In genomic region chr7:101125989-101126650, GRCh38 we compare ENCODE assay signal across 1 cellular context.
TF ChIP-seq lines count a peak whose summit lies in the region.

No MANE protein-coding gene starts in this region.

TF ChIP-seq in K562, 482 proteins besides CTCF, POLR2A, EP300 and RAD21 (continues in another document):
- peak; percentile 59; the same call in 1 of the 2 replicates for TF ChIP-seq ZNF592 (IDR thresholded peaks at IDR 0.05)
- TF ChIP-seq E4F1 (CRISPR knock-in tag; IDR thresholded peaks at IDR 0.05; ENCODE audit: borderline replicate concordance): no peak
- TF ChIP-seq ELF1 (tag; IDR thresholded peaks at IDR 0.05): peak; percentile 3; the same call in 1 of the 2 replicates
- no peak for TF ChIP-seq SLC30A9 (CRISPR knock-in tag; IDR thresholded peaks at IDR 0.05)
- TF ChIP-seq ELK3 (CRISPR knock-in tag; IDR thresholded peaks at IDR 0.05): no peak
- no peak for TF ChIP-seq SIX5 (IDR thresholded peaks at IDR 0.05; ENCODE audit: borderline replicate concordance in 1 of 2, insufficient read depth in 1 of 2, low read depth in 1 of 2, low read length in 2 of 2)
- no peak for TF ChIP-seq DDX20 (tag; IDR thresholded peaks at IDR 0.05; ENCODE audit: low read depth)
- TF ChIP-seq ZC3H11A (IDR thresholded peaks at IDR 0.05; ENCODE audit: low read depth, low read length): no peak
- TF ChIP-seq MEF2D (tag; conservative IDR thresholded peaks at IDR 0.05; ENCODE audit: low read depth): 0 out of 2 replicates have a peak, but pooled peaks have one; percentile 13
- no peak for TF ChIP-seq FIP1L1 (IDR thresholded peaks at IDR 0.05; ENCODE audit: low read depth, low read length, poor library complexity, severe bottlenecking)
- TF ChIP-seq MYC (IDR thresholded peaks at IDR 0.05; ENCODE audit: low read depth, low read length): peak; percentile 13; the same call in 1 of the 2 replicates
- TF ChIP-seq MYC (CRISPR knock-in tag; IDR thresholded peaks at IDR 0.05; ENCODE audit: borderline replicate concordance, low read depth): peak; percentile 15; the same call in 1 of the 2 replicates
- TF ChIP-seq L3MBTL2 (IDR thresholded peaks at IDR 0.05): peak; percentile 74
- 0 out of 4 replicates have a peak, but pooled peaks of 1 of the 2 experiments have one; percentile 46 for TF ChIP-seq KDM4B (IDR thresholded peaks at IDR 0.05; ENCODE audit: borderline replicate concordance in 2 of 2, low read depth in 1 of 2)
- no peak for TF ChIP-seq SMAD1 (IDR thresholded peaks at IDR 0.05; ENCODE audit: low read depth, low read length, partially characterized antibody)
- peak in 1 of 2 experiments; percentile 46 for TF ChIP-seq E2F6 (IDR thresholded peaks at IDR 0.05; ENCODE audit: borderline replicate concordance in 1 of 2, extremely low read depth in 1 of 2, insufficient read depth in 1 of 2, insufficient read length in 1 of 2, low read depth in 1 of 2, low read length in 1 of 2, poor library complexity in 1 of 2, severe bottlenecking in 1 of 2)
- no peak for TF ChIP-seq PHTF2 (CRISPR knock-in tag; IDR thresholded peaks at IDR 0.05)
- no peak for TF ChIP-seq GTF2F1 (IDR thresholded peaks at IDR 0.05; ENCODE audit: low read depth, low read length)
- TF ChIP-seq ZC3H4 (CRISPR knock-in tag; IDR thresholded peaks at IDR 0.05; ENCODE audit: borderline replicate concordance): no peak
- no peak for TF ChIP-seq HMG20B (CRISPR knock-in tag; IDR thresholded peaks at IDR 0.05)
- no peak for TF ChIP-seq TRIM24 (IDR thresholded peaks at IDR 0.05)
- no peak for TF ChIP-seq HLTF (IDR thresholded peaks at IDR 0.05)
- TF ChIP-seq ZNF609 (CRISPR knock-in tag; IDR thresholded peaks at IDR 0.05; ENCODE audit: borderline replicate concordance): no peak
- TF ChIP-seq ZNF639 (CRISPR knock-in tag; conservative IDR thresholded peaks at IDR 0.05 in 1 of 2, IDR thresholded peaks at IDR 0.05 in 1 of 2): 0 out of 4 replicates have a peak, but pooled peaks of 1 of the 2 experiments have one; percentile 38
- TF ChIP-seq ZNF280B (CRISPR knock-in tag; IDR thresholded peaks at IDR 0.05): no peak
- no peak for TF ChIP-seq SAFB (IDR thresholded peaks at IDR 0.05; ENCODE audit: borderline replicate concordance, low read depth, low read length)
- no peak for TF ChIP-seq KDM2B (CRISPR knock-in tag; IDR thresholded peaks at IDR 0.05)
- 0 out of 2 replicates have a peak, but pooled peaks have one; percentile 36 for TF ChIP-seq ZFP91 (CRISPR knock-in tag; IDR thresholded peaks at IDR 0.05)
- peak; percentile 59 for TF ChIP-seq USF2 (CRISPR knock-in tag; IDR thresholded peaks at IDR 0.05)
